ENCODE assay signal across 11 cellular contexts in genomic region chr17:7611635-7612293, GRCh38. TPM values are rescaled to one million over a fixed set of nuclear protein-coding genes. Genes with fewer than 3 reads are reported as not detected.
A peak's percentile ranks its signal among the peaks of the same experiment; 100 is the strongest.
DNase-seq lines count a peak whose midpoint lies in the region; ATAC-seq, FAIRE-seq and TF ChIP-seq lines count a peak whose summit lies in the region.
"Had no signal": no experiment of that assay in that cellular context is flagged by ENCODE, and none has a peak within 500 bp of the region (broad histone marks: within the 10 kb centered on the region; RNA-seq: fewer than 3 reads in every experiment).

No MANE protein-coding gene starts in this region.

- H3K14ac ChIP-seq in H9 (ENCODE audit: insufficient read depth, low read length): no peak overlapping the region

- peaks cover 6 to 20% (median 14%) of the 10 kb centered on the region in 3 experiments; a peak in 6 of 7 replicates for H3K36me3 Mint-ChIP-seq in H9 (ENCODE audit: insufficient read depth in 1 of 3, low read depth in 3 of 3)
- H3K36me3 Mint-ChIP-seq in naive B cell: no peaks in the 10 kb centered on the region

- CTCF ChIA-PET in A673 (lab: Charles Lee) (interaction anchor here (1.3 kb wide), 1 partner anchor 76 kb away, joined by 3 read pairs; the partner anchor contains the start of gene WRAP53), GM12878 (lab: Yijun Ruan, JAX) (interaction anchor here (0.6 to 3.6 kb wide), 10 partner anchors 21 to 685 kb away, joined by 3 to 18 read pairs (median 4); partner anchors contain the start of genes MPDU1, TP53 and WRAP53)

- intact Hi-C loops in A673 (cut with micrococcal nuclease; ENCODE audit: unreplicated experiment) (no loop called here), GM12878 (cut with micrococcal nuclease; ENCODE audit: unreplicated experiment) (loop anchor here (5.0 kb wide), 1 partner anchor 76 kb away; the partner anchor contains the start of genes TP53 and WRAP53)

- no peak overlapping the region for H3K23ac ChIP-seq in H9 (ENCODE audit: insufficient read length, low read depth, low read length)

- H3K9me3 Mint-ChIP-seq in H9 (no peaks in the 10 kb centered on the region), naive B cell (no peaks in the 10 kb centered on the region)

- peak overlapping the region in 1 of 3 experiments; percentile 68; a peak in 2 of 7 replicates for H3K27ac Mint-ChIP-seq in H9
- peak overlapping the region in 2 of 6 donors; percentile 44 to 84 for H3K27ac Mint-ChIP-seq in naive B cell

- no peak overlapping the region for H3T11ph ChIP-seq in H9 (ENCODE audit: low read length)

- H3K56ac ChIP-seq in H9 (ENCODE audit: insufficient read length, low read depth, low read length): no peak overlapping the region

- DNase-seq in A673 (ENCODE audit: low spot score) (no peak), H9 (no peak), GM12878 (ENCODE audit: low read depth, low spot score) (no peak), naive B cell (no peak), SJCRH30 (no peak), hepatic stellate cell (ENCODE audit: low spot score) (no peak), SK-N-DZ (ENCODE audit: low spot score) (no peak)
- DNase-seq: activated CD4-positive, alpha-beta T cell treated with anti-CD3 and anti-CD28 coated beads for 1 hour; NCI-H2029 treated with DMSO at 0.1 percent for 48 hours; stimulated activated CD4-positive, alpha-beta T cell treated with anti-CD3 and anti-CD28 coated beads, Interleukin-15, amount 100 ng/mL, for 24 hours had no signal

- POLR2A ChIA-PET in A673 (lab: Charles Lee; ENCODE audit: low non-redundant PET) (no interaction called here), GM12878 (lab: Charles Lee) (interaction anchor here (0.8 to 2.6 kb wide), 7 partner anchors 16 to 74 kb away, joined by 3 to 8 read pairs (median 4); partner anchors contain the start of genes ATP1B2 and SAT2)

- no peak overlapping the region for H4K8ac ChIP-seq in H9 (replicated peaks; ENCODE audit: insufficient read length, low read depth, low read length)

- peaks cover 7% of the 10 kb centered on the region for H3K23me2 ChIP-seq in H9 (ENCODE audit: insufficient read length, low read depth, low read length, poor library complexity, severe bottlenecking)

- peaks cover 20% of the 10 kb centered on the region for H3K4me1 ChIP-seq in A673 (ENCODE audit: insufficient read depth, low read length, poor library complexity, severe bottlenecking)
- H3K4me1 ChIP-seq in H9 (ENCODE audit: insufficient read depth, low read length): peaks cover 5% of the 10 kb centered on the region
- peaks cover 4% of the 10 kb centered on the region; the same call in 1 of the 2 replicates for H3K4me1 ChIP-seq in GM12878 (ENCODE audit: control insufficient read depth, insufficient read depth, low read length)
- H3K4me1 ChIP-seq in SJCRH30: peaks cover 6% of the 10 kb centered on the region; the same call in 1 of the 2 replicates

- in situ Hi-C loops in GM12878 (cut with MboI): no loop called here

- no peak overlapping the region for H4K91ac ChIP-seq in H9 (ENCODE audit: insufficient read length, low read depth, low read length)

- no peak overlapping the region for H2BK12ac ChIP-seq in H9 (ENCODE audit: insufficient read length, low read depth, low read length)

- H4K5ac ChIP-seq in H9 (ENCODE audit: insufficient read length, low read depth, low read length): no peak overlapping the region

- H3K4me1 Mint-ChIP-seq in H9: peaks cover 22 to 23% of the 10 kb centered on the region in 2 experiments
- H3K4me1 Mint-ChIP-seq in naive B cell: peaks cover 31 to 45% (median 34%) of the 10 kb centered on the region in 3 donors

- H3K4me3 ChIP-seq in A673 (ENCODE audit: low read depth, low read length, poor library complexity, severe bottlenecking) (peak overlapping the region; percentile 92), GM12878 (peak overlapping the region; percentile 40), SJCRH30 (no peak overlapping the region)

- BruUV-seq in A673 (replicated peaks; lab: Mats Ljungman, UMichigan) (no TSS peak), GM12878 (replicated peaks; lab: Mats Ljungman, UMichigan) (no TSS peak)

- H3K4me3 Mint-ChIP-seq in H9 (peak overlapping the region in 1 of 2 experiments; percentile 89; a peak in 3 of 5 replicates), naive B cell (peak overlapping the region in 6 of 8 donors; percentile 25 to 94 (median 71))

- FAIRE-seq in GM12878 (lab: Jason Lieb, UNC): no peak

- SMC1A ChIA-PET in GM12878 (lab: Charles Lee; ENCODE audit: uncharacterized antibody, unreplicated experiment): interaction anchor here (0.6 to 2.9 kb wide), 3 partner anchors 16 to 35 kb away, joined by 3 to 12 read pairs (median 7); partner anchors contain the start of genes MPDU1 and SAT2

- RAD21 ChIA-PET in GM12878 (lab: Charles Lee; ENCODE audit: unreplicated experiment): interaction anchor here (0.8 kb wide), 1 partner anchor 77 kb away, joined by 3 read pairs; the partner anchor contains the start of gene WRAP53

- peaks cover 9% of the 10 kb centered on the region; the same call in 1 of the 2 replicates for H3K79me2 ChIP-seq in H9 (ENCODE audit: insufficient read depth, low read length)
- peaks cover 31% of the 10 kb centered on the region for H3K79me2 ChIP-seq in GM12878 (ENCODE audit: control insufficient read depth, insufficient read depth, low read length)

- H3K4me2 ChIP-seq in H9 (ENCODE audit: insufficient read depth, insufficient read length, low read length): no peak overlapping the region
- peak overlapping the region; percentile 40 for H3K4me2 ChIP-seq in GM12878 (ENCODE audit: control insufficient read depth, insufficient read depth)

- no peaks in the 10 kb centered on the region for H3K27me3 Mint-ChIP-seq in H9 (ENCODE audit: low read depth)
- H3K27me3 Mint-ChIP-seq in naive B cell: no peaks in the 10 kb centered on the region

- TF ChIP-seq POLR2A in GM12878 (IDR thresholded peaks at IDR 0.05; ENCODE audit: low read depth, low read length): no peak

- H4K20me1 ChIP-seq in H9 (ENCODE audit: control insufficient read depth, insufficient read depth, insufficient read length) (no peaks in the 10 kb centered on the region), GM12878 (ENCODE audit: control insufficient read depth, insufficient read depth) (no peaks in the 10 kb centered on the region; the same call in 1 of the 2 replicates)

- no peak for TF ChIP-seq EP300 in GM12878 (IDR thresholded peaks at IDR 0.05; ENCODE audit: borderline replicate concordance in 1 of 2, control insufficient read depth in 1 of 2, low read depth in 2 of 2, low read length in 2 of 2)

- no peak overlapping the region for H3K18ac ChIP-seq in H9 (ENCODE audit: insufficient read length, low read depth, low read length)

- H3K27ac ChIP-seq in A673 (ENCODE audit: low read depth, low read length, poor library complexity, severe bottlenecking): peak overlapping the region; percentile 55
- no peak overlapping the region for H3K27ac ChIP-seq in H9 (ENCODE audit: insufficient read length, low read depth, low read length)
- H3K27ac ChIP-seq in GM12878 (ENCODE audit: control insufficient read depth, insufficient read depth): no peak overlapping the region
- H3K27ac ChIP-seq in SJCRH30: no peak overlapping the region

- H3K36me3 ChIP-seq in A673 (ENCODE audit: insufficient read depth, low read length, poor library complexity, severe bottlenecking): peaks cover 11% of the 10 kb centered on the region
- peaks cover 0 to 4% of the 10 kb centered on the region in 2 experiments; a peak in 1 of 4 replicates for H3K36me3 ChIP-seq in GM12878 (ENCODE audit: control insufficient read depth in 2 of 2, insufficient read depth in 2 of 2, low read length in 1 of 2)
- H3K36me3 ChIP-seq in SJCRH30: no peaks in the 10 kb centered on the region

- H3K4ac ChIP-seq in H9 (ENCODE audit: low read depth, low read length): no peak overlapping the region

- TF ChIP-seq RAD21 in GM12878 (IDR thresholded peaks at IDR 0.05; ENCODE audit: insufficient read depth, low read depth, low read length): no peak

- H2BK120ac ChIP-seq in H9 (ENCODE audit: low read depth, low read length, poor library complexity, severe bottlenecking): no peak overlapping the region

- H2AFZ ChIP-seq in H9 (ENCODE audit: low read length) (no peak overlapping the region), GM12878 (ENCODE audit: control insufficient read depth, low read depth, low read length) (no peak overlapping the region)

- H2AK5ac ChIP-seq in H9 (ENCODE audit: insufficient read length, low read length): no peak overlapping the region

- no peak overlapping the region for H2BK15ac ChIP-seq in H9 (ENCODE audit: low read depth, low read length)

- H3K79me1 ChIP-seq in H9 (ENCODE audit: insufficient read depth, low read depth, low read length, poor library complexity, severe bottlenecking): no peaks in the 10 kb centered on the region

- H3K27me3 ChIP-seq in A673 (replicated peaks; ENCODE audit: insufficient read depth, low read depth, low read length, poor library complexity) (no peaks in the 10 kb centered on the region), H9 (ENCODE audit: insufficient read depth, low read length) (no peaks in the 10 kb centered on the region), GM12878 (replicated peaks in 1 of 2; ENCODE audit: control insufficient read depth in 2 of 2, insufficient read depth in 2 of 2, low read length in 1 of 2) (no peaks in the 10 kb centered on the region), SJCRH30 (no peaks in the 10 kb centered on the region)

- ATAC-seq in GM12878 (no peak), naive B cell (ENCODE audit: low read depth in 2 of 2) (no peak), GM21360 (IDR thresholded peaks at IDR 0.05; ENCODE audit: unreplicated experiment) (no peak)

- H2BK20ac ChIP-seq in H9 (ENCODE audit: low read depth, low read length, poor library complexity, severe bottlenecking): no peak overlapping the region

- H2BK5ac ChIP-seq in H9 (ENCODE audit: insufficient read length, low read length): no peak overlapping the region

- WGBS in H9 (ENCODE audit: extremely low coverage, insufficient read length, low lambda C conversion rate): no CpG with 5 or more reads among the region's 3 CpGs
- 46% methylated on average over 3 of the region's 3 CpGs for WGBS in GM12878 (ENCODE audit: insufficient coverage, insufficient replicate concordance, low lambda C conversion rate, missing lambda C conversion rate)

- no peaks in the 10 kb centered on the region for H3K9me3 ChIP-seq in A673 (ENCODE audit: low read depth, low read length, poor library complexity, severe bottlenecking)
- no peaks in the 10 kb centered on the region for H3K9me3 ChIP-seq in H9 (ENCODE audit: control insufficient read depth, low read depth, low read length)
- no peaks in the 10 kb centered on the region for H3K9me3 ChIP-seq in GM12878 (replicated peaks; ENCODE audit: control insufficient read depth, insufficient read depth, low read length)
- no peaks in the 10 kb centered on the region for H3K9me3 ChIP-seq in SJCRH30 (replicated peaks)

- TF ChIP-seq CTCF in A673 (conservative IDR thresholded peaks at IDR 0.05; ENCODE audit: low read depth, low read length) (no peak), H9 (conservative IDR thresholded peaks at IDR 0.05) (no peak), GM12878 (IDR thresholded peaks at IDR 0.05 in 2 of 3, conservative IDR thresholded peaks at IDR 0.05 in 1 of 3; ENCODE audit: control insufficient read depth in 2 of 3, extremely low read depth in 1 of 3, insufficient read depth in 1 of 3, low read depth in 3 of 3, low read length in 3 of 3) (no peak)

- H3K9ac ChIP-seq in H9 (ENCODE audit: extremely low read depth, insufficient read length, low read length): peak overlapping the region; percentile 33
- H3K9ac ChIP-seq in GM12878 (ENCODE audit: control insufficient read depth, insufficient read depth, low read length): no peak overlapping the region

RNA-seq across cellular contexts. Expression of gene FXR2, which starts 2.9 kb away (rescaled TPM):
- total RNA-seq in A673 (2021) (101 TPM in 2 replicates), H9 (2021) (36.1 and 36.4 TPM in 2 replicates), GM12878 (2014; rRNA removed) (24.5 and 31.6 TPM in 2 replicates), GM12878 (2014; rRNA removed; fragmentation: Illumina TruSeq; extraction: Trizol) (17.7 and 20.2 TPM in 2 replicates), GM12878 (2021) (26.3 and 29.6 TPM in 2 replicates)
- 24.2 and 24.3 TPM in 2 replicates for total RNA-seq in GM12878 (2013; cell fraction: nucleolus; rRNA removed)
- polyA plus RNA-seq in GM12878 (2011; ENCODE audit: low read depth): 6.6 TPM
- polyA plus RNA-seq in GM12878 (2011; rRNA removed) (13.5 and 23.8 TPM in 2 replicates), GM12878 (2014; fragmentation: Illumina TruSeq; extraction: Trizol) (22.2 and 33.3 TPM in 2 replicates), GM12878 (2014; fragmentation: Nextera tagmentation; extraction: Ambion mirVana) (1 to 10 TPM; 1.6 to 4.6 TPM), GM12878 (2014; rRNA removed) (26.7 and 31.9 TPM in 2 replicates), GM12878 (2016; fragmentation: Nextera tagmentation; extraction: Ambion mirVana) (1 to 10 TPM; 6.7 to 8.6 TPM), naive B cell (ENCODE audit: low read depth in 6 of 6) (10 to 100 TPM in 5 of 6 donors, 1 to 10 TPM in 1; 7.8 to 20.1 (median 12.5) TPM)
- 36.1 and 37.3 TPM in 2 replicates for polyA plus RNA-seq in GM12878 (2011; cell fraction: cytosol; rRNA removed)
- polyA plus RNA-seq in GM12878 (2011; cell fraction: nucleus; rRNA removed): 52.8 and 57.9 TPM in 2 replicates
- 17.6 and 18.6 TPM in 2 replicates for polyA plus RNA-seq in GM12878 (2012)
- 16.8 and 39.7 TPM in 2 replicates for polyA minus RNA-seq in GM12878 (2011; rRNA and poly(A)+ RNA removed)
- polyA minus RNA-seq in GM12878 (2011; cell fraction: cytosol; rRNA and poly(A)+ RNA removed): 12.6 and 16.0 TPM in 2 replicates
- 6.4 and 16.8 TPM in 2 replicates for polyA minus RNA-seq in GM12878 (2011; cell fraction: nucleus; rRNA and poly(A)+ RNA removed)
- total RNA-seq in SJCRH30 (2014; rRNA removed; shearing (Covaris generic)): 30.2 and 30.6 TPM in 2 replicates
- polyA plus RNA-seq in SK-N-DZ (2014; cell fraction: cytosol; rRNA removed): 117 and 125 TPM in 2 replicates
- 102 and 145 TPM in 2 replicates for polyA plus RNA-seq in SK-N-DZ (2014; cell fraction: nucleus; rRNA removed)

RNA-seq across cellular contexts. Expression of gene SAT2, which starts 15.9 kb away (rescaled TPM):
- total RNA-seq in A673 (2021): 61.7 and 79.3 TPM in 2 replicates
- total RNA-seq in H9 (2021): 72.1 and 77.6 TPM in 2 replicates
- 14.1 and 16.1 TPM in 2 replicates for total RNA-seq in GM12878 (2013; cell fraction: nucleolus; rRNA removed)
- 21.6 and 24.3 TPM in 2 replicates for total RNA-seq in GM12878 (2014; rRNA removed)
- 26.8 and 33.3 TPM in 2 replicates for total RNA-seq in GM12878 (2014; rRNA removed; fragmentation: Illumina TruSeq; extraction: Trizol)
- 38.5 and 38.8 TPM in 2 replicates for total RNA-seq in GM12878 (2021)
- 35.6 TPM for polyA plus RNA-seq in GM12878 (2011; ENCODE audit: low read depth)
- polyA plus RNA-seq in GM12878 (2011; rRNA removed): 19.7 and 22.7 TPM in 2 replicates
- polyA plus RNA-seq in GM12878 (2011; cell fraction: cytosol; rRNA removed): 21.9 and 26.1 TPM in 2 replicates
- 40.5 and 61.2 TPM in 2 replicates for polyA plus RNA-seq in GM12878 (2011; cell fraction: nucleus; rRNA removed)
- 60.9 and 72.5 TPM in 2 replicates for polyA plus RNA-seq in GM12878 (2012)
- 31.6 and 41.8 TPM in 2 replicates for polyA plus RNA-seq in GM12878 (2014; fragmentation: Illumina TruSeq; extraction: Trizol)
- 10 to 100 TPM; 14.6 to 31.5 TPM for polyA plus RNA-seq in GM12878 (2014; fragmentation: Nextera tagmentation; extraction: Ambion mirVana)
- polyA plus RNA-seq in GM12878 (2014; rRNA removed): 38.9 and 44.0 TPM in 2 replicates
- polyA plus RNA-seq in GM12878 (2016; fragmentation: Nextera tagmentation; extraction: Ambion mirVana): 10 to 100 TPM; 21.4 to 23.8 TPM
- 5.1 and 6.8 TPM in 2 replicates for polyA minus RNA-seq in GM12878 (2011; rRNA and poly(A)+ RNA removed)
- 3.8 and 4.9 TPM in 2 replicates for polyA minus RNA-seq in GM12878 (2011; cell fraction: cytosol; rRNA and poly(A)+ RNA removed)
- 5.0 and 7.6 TPM in 2 replicates for polyA minus RNA-seq in GM12878 (2011; cell fraction: nucleus; rRNA and poly(A)+ RNA removed)
- 10 to 100 TPM; 34.2 to 42.5 (median 35.9) TPM for polyA plus RNA-seq in naive B cell (ENCODE audit: low read depth in 6 of 6)
- 17.3 and 17.6 TPM in 2 replicates for total RNA-seq in SJCRH30 (2014; rRNA removed; shearing (Covaris generic))
- 39.1 and 41.5 TPM in 2 replicates for polyA plus RNA-seq in SK-N-DZ (2014; cell fraction: cytosol; rRNA removed)
- 123 and 125 TPM in 2 replicates for polyA plus RNA-seq in SK-N-DZ (2014; cell fraction: nucleus; rRNA removed)

RNA-seq across cellular contexts. Expression of gene SHBG, which starts 18.2 kb away (rescaled TPM):
- total RNA-seq in A673 (2021) (0.33 TPM in 1 of 2 replicates, not detected in the other), H9 (2021) (1.5 and 1.6 TPM in 2 replicates), GM12878 (2014; rRNA removed) (not detected in 2 replicates), GM12878 (2014; rRNA removed; fragmentation: Illumina TruSeq; extraction: Trizol) (not detected in 2 replicates), GM12878 (2021) (not detected in 2 replicates)
- not detected in 2 replicates for total RNA-seq in GM12878 (2013; cell fraction: nucleolus; rRNA removed)
- polyA plus RNA-seq in GM12878 (2011; ENCODE audit: low read depth): not detected
- polyA plus RNA-seq in GM12878 (2011; rRNA removed) (not detected in 2 replicates), GM12878 (2014; fragmentation: Illumina TruSeq; extraction: Trizol) (not detected in 2 replicates), GM12878 (2014; fragmentation: Nextera tagmentation; extraction: Ambion mirVana) (not detected), GM12878 (2014; rRNA removed) (0.25 TPM in 1 of 2 replicates, not detected in the other), GM12878 (2016; fragmentation: Nextera tagmentation; extraction: Ambion mirVana) (not detected), naive B cell (ENCODE audit: low read depth in 6 of 6) (not detected)
- polyA plus RNA-seq in GM12878 (2011; cell fraction: cytosol; rRNA removed): 0.08 TPM in 1 of 2 replicates, not detected in the other
- 0.13 TPM in 1 of 2 replicates, not detected in the other for polyA plus RNA-seq in GM12878 (2011; cell fraction: nucleus; rRNA removed)
- 0.55 TPM in 1 of 2 replicates, not detected in the other for polyA plus RNA-seq in GM12878 (2012)
- not detected in 2 replicates for polyA minus RNA-seq in GM12878 (2011; rRNA and poly(A)+ RNA removed)
- polyA minus RNA-seq in GM12878 (2011; cell fraction: cytosol; rRNA and poly(A)+ RNA removed): not detected in 2 replicates
- not detected in 2 replicates for polyA minus RNA-seq in GM12878 (2011; cell fraction: nucleus; rRNA and poly(A)+ RNA removed)
- total RNA-seq in SJCRH30 (2014; rRNA removed; shearing (Covaris generic)): 0.14 and 0.38 TPM in 2 replicates
- polyA plus RNA-seq in SK-N-DZ (2014; cell fraction: cytosol; rRNA removed): not detected in 2 replicates
- not detected in 2 replicates for polyA plus RNA-seq in SK-N-DZ (2014; cell fraction: nucleus; rRNA removed)

RNA-seq across cellular contexts. Expression of gene SOX15, which starts 21.9 kb away (rescaled TPM):
- total RNA-seq in A673 (2021) (0.87 and 1.3 TPM in 2 replicates), H9 (2021) (7.7 TPM in 2 replicates), GM12878 (2014; rRNA removed) (0.27 TPM in 1 of 2 replicates, not detected in the other), GM12878 (2014; rRNA removed; fragmentation: Illumina TruSeq; extraction: Trizol) (not detected in 2 replicates), GM12878 (2021) (0.19 and 0.28 TPM in 2 replicates)
- total RNA-seq in GM12878 (2013; cell fraction: nucleolus; rRNA removed): 0.49 and 0.79 TPM in 2 replicates
- polyA plus RNA-seq in GM12878 (2011; ENCODE audit: low read depth): not detected
- polyA plus RNA-seq in GM12878 (2011; rRNA removed) (0.10 TPM in 1 of 2 replicates, not detected in the other), GM12878 (2014; fragmentation: Illumina TruSeq; extraction: Trizol) (0.07 TPM in 1 of 2 replicates, not detected in the other), GM12878 (2014; fragmentation: Nextera tagmentation; extraction: Ambion mirVana) (under 1 TPM; 0.06 to 0.09 TPM), GM12878 (2014; rRNA removed) (0.22 and 0.62 TPM in 2 replicates), GM12878 (2016; fragmentation: Nextera tagmentation; extraction: Ambion mirVana) (under 1 TPM; 0.25 to 0.53 TPM), naive B cell (ENCODE audit: low read depth in 6 of 6) (not detected)
- not detected in 2 replicates for polyA plus RNA-seq in GM12878 (2011; cell fraction: cytosol; rRNA removed)
- polyA plus RNA-seq in GM12878 (2011; cell fraction: nucleus; rRNA removed): 0.73 and 1.5 TPM in 2 replicates
- polyA plus RNA-seq in GM12878 (2012): 0.76 and 1.1 TPM in 2 replicates
- not detected in 2 replicates for polyA minus RNA-seq in GM12878 (2011; rRNA and poly(A)+ RNA removed)
- not detected in 2 replicates for polyA minus RNA-seq in GM12878 (2011; cell fraction: cytosol; rRNA and poly(A)+ RNA removed)
- polyA minus RNA-seq in GM12878 (2011; cell fraction: nucleus; rRNA and poly(A)+ RNA removed): 0.36 and 0.77 TPM in 2 replicates
- 0.10 and 0.30 TPM in 2 replicates for total RNA-seq in SJCRH30 (2014; rRNA removed; shearing (Covaris generic))
- not detected in 2 replicates for polyA plus RNA-seq in SK-N-DZ (2014; cell fraction: cytosol; rRNA removed)
- polyA plus RNA-seq in SK-N-DZ (2014; cell fraction: nucleus; rRNA removed): 0.45 and 2.5 TPM in 2 replicates

RNA-seq across cellular contexts. Expression of gene MPDU1, which starts 28.1 kb away (rescaled TPM):
- total RNA-seq in A673 (2021): 133 and 149 TPM in 2 replicates
- 73.1 and 76.1 TPM in 2 replicates for total RNA-seq in H9 (2021)
- total RNA-seq in GM12878 (2013; cell fraction: nucleolus; rRNA removed): 51.1 and 59.2 TPM in 2 replicates
- total RNA-seq in GM12878 (2014; rRNA removed): 91.5 and 95.2 TPM in 2 replicates
- total RNA-seq in GM12878 (2014; rRNA removed; fragmentation: Illumina TruSeq; extraction: Trizol): 68.8 and 69.2 TPM in 2 replicates
- 44.3 and 52.7 TPM in 2 replicates for total RNA-seq in GM12878 (2021)
- polyA plus RNA-seq in GM12878 (2011; ENCODE audit: low read depth): 36.3 TPM
- 67.0 and 98.8 TPM in 2 replicates for polyA plus RNA-seq in GM12878 (2011; rRNA removed)
- 169 and 174 TPM in 2 replicates for polyA plus RNA-seq in GM12878 (2011; cell fraction: cytosol; rRNA removed)
- polyA plus RNA-seq in GM12878 (2011; cell fraction: nucleus; rRNA removed): 82.8 and 91.1 TPM in 2 replicates
- 37.5 and 41.5 TPM in 2 replicates for polyA plus RNA-seq in GM12878 (2012)
- 130 and 138 TPM in 2 replicates for polyA plus RNA-seq in GM12878 (2014; fragmentation: Illumina TruSeq; extraction: Trizol)
- 10 to 100 TPM in 1 of 2 experiments, 1 to 10 TPM in 1; 3.6 to 11.6 TPM for polyA plus RNA-seq in GM12878 (2014; fragmentation: Nextera tagmentation; extraction: Ambion mirVana)
- polyA plus RNA-seq in GM12878 (2014; rRNA removed): 64.4 and 78.9 TPM in 2 replicates
- polyA plus RNA-seq in GM12878 (2016; fragmentation: Nextera tagmentation; extraction: Ambion mirVana): 10 to 100 TPM; 78.9 to 80.1 TPM
- polyA minus RNA-seq in GM12878 (2011; rRNA and poly(A)+ RNA removed): 83.3 and 99.3 TPM in 2 replicates
- polyA minus RNA-seq in GM12878 (2011; cell fraction: cytosol; rRNA and poly(A)+ RNA removed): 14.3 and 16.9 TPM in 2 replicates
- 11.2 and 24.4 TPM in 2 replicates for polyA minus RNA-seq in GM12878 (2011; cell fraction: nucleus; rRNA and poly(A)+ RNA removed)
- polyA plus RNA-seq in naive B cell (ENCODE audit: low read depth in 6 of 6): 10 to 100 TPM; 27.8 to 59.7 (median 43.1) TPM
- 44.1 and 49.9 TPM in 2 replicates for total RNA-seq in SJCRH30 (2014; rRNA removed; shearing (Covaris generic))
- polyA plus RNA-seq in SK-N-DZ (2014; cell fraction: cytosol; rRNA removed): 211 and 280 TPM in 2 replicates
- 166 and 227 TPM in 2 replicates for polyA plus RNA-seq in SK-N-DZ (2014; cell fraction: nucleus; rRNA removed)
